17 cellular contexts compared by ENCODE assay signal in genomic region chr5:66637994-66638393, GRCh38. TPM values are rescaled to one million over a fixed set of nuclear protein-coding genes. Genes with fewer than 3 reads are reported as not detected.
A peak's percentile ranks its signal among the peaks of the same experiment; 100 is the strongest.
DNase-seq lines count a peak whose midpoint lies in the region; ATAC-seq and TF ChIP-seq lines count a peak whose summit lies in the region.
"Had no signal": no experiment of that assay in that cellular context is flagged by ENCODE, and none has a peak within 500 bp of the region (broad histone marks: within the 10 kb centered on the region; RNA-seq: fewer than 3 reads in every experiment).

No MANE protein-coding gene starts in this region.

- no peak overlapping the region for H3K23ac ChIP-seq in mesendoderm (ENCODE audit: low read length)

- H3K27ac Mint-ChIP-seq in WTC11, result no peak overlapping the region
- H3K27ac Mint-ChIP-seq: B cell; CD8-positive, alpha-beta T cell had no signal

- no peak overlapping the region for H3K9ac ChIP-seq in mesendoderm (ENCODE audit: low read length)
- H3K9ac ChIP-seq: BLaER1 treated with 17β-estradiol and CSF1 and Interleukin-3, amounts not matched to agents 10 nM and 100 nM had no signal

- H4K8ac ChIP-seq in mesendoderm (ENCODE audit: low read depth, low read length), result peak overlapping the region; percentile 28

- peak overlapping the region in 7 of 10 donors; percentile 19 to 67 (median 46) for H3K27ac ChIP-seq in heart right ventricle
- peak overlapping the region in 1 of 2 donors; percentile 45 for H3K27ac ChIP-seq in right atrium auricular region
- no peak overlapping the region for H3K27ac ChIP-seq in mesendoderm (ENCODE audit: low read depth, low read length)
- H3K27ac ChIP-seq: BLaER1 treated with 17β-estradiol and CSF1 and Interleukin-3, amounts not matched to agents 10 nM and 100 nM had no signal

- H3K27me3 ChIP-seq in heart right ventricle (no peaks in the 10 kb centered on the region), right atrium auricular region (no peaks in the 10 kb centered on the region), mesendoderm (ENCODE audit: insufficient read depth, low read length, poor library complexity) (no peaks in the 10 kb centered on the region)
- H3K27me3 ChIP-seq: BLaER1 treated with 17β-estradiol and CSF1 and Interleukin-3, amounts not matched to agents 10 nM and 100 nM had no signal

- POLR2A ChIA-PET in WTC11 (lab: Charles Lee), result no interaction called here

- H2BK5ac ChIP-seq in mesendoderm (ENCODE audit: low read length), result no peak overlapping the region

- no peak overlapping the region for H4K5ac ChIP-seq in mesendoderm (ENCODE audit: low read length)

- ATAC-seq in heart right ventricle, result peak in 1 of 8 donors; percentile 12
- ATAC-seq in WTC11, result peak; percentile 52; the same call in 1 of the 2 replicates
- no peak for ATAC-seq in HG02610 (IDR thresholded peaks at IDR 0.05; ENCODE audit: unreplicated experiment)
- ATAC-seq: CD8-positive, alpha-beta T cell; GM12878 had no signal

- no peaks in the 10 kb centered on the region for H3K36me3 ChIP-seq in heart right ventricle
- H3K36me3 ChIP-seq in right atrium auricular region, result no peaks in the 10 kb centered on the region
- H3K36me3 ChIP-seq in mesendoderm (ENCODE audit: control insufficient read depth, insufficient read depth, low read length), result no peaks in the 10 kb centered on the region
- H3K36me3 ChIP-seq: BLaER1 treated with 17β-estradiol and CSF1 and Interleukin-3, amounts not matched to agents 10 nM and 100 nM; HAP-1 had no signal

- H3K4me3 Mint-ChIP-seq in WTC11, result no peak overlapping the region
- H3K4me3 Mint-ChIP-seq: B cell; CD8-positive, alpha-beta T cell had no signal

- no peaks in the 10 kb centered on the region for H3K36me3 Mint-ChIP-seq in WTC11
- H3K36me3 Mint-ChIP-seq: CD8-positive, alpha-beta T cell had no signal

- H2AK5ac ChIP-seq in mesendoderm (ENCODE audit: low read length), result no peak overlapping the region

- H2BK120ac ChIP-seq in mesendoderm (ENCODE audit: low read depth, low read length), result no peak overlapping the region

- H3K4me3 ChIP-seq in heart right ventricle, result no peak overlapping the region
- no peak overlapping the region for H3K4me3 ChIP-seq in right atrium auricular region
- H3K4me3 ChIP-seq in mesendoderm (ENCODE audit: low read length), result no peak overlapping the region
- H3K4me3 ChIP-seq: BLaER1 treated with 17β-estradiol and CSF1 and Interleukin-3, amounts not matched to agents 10 nM and 100 nM; GM12878; HAP-1 had no signal

- H3K9me3 Mint-ChIP-seq in WTC11, result no peaks in the 10 kb centered on the region
- H3K9me3 Mint-ChIP-seq: CD8-positive, alpha-beta T cell had no signal

- WGBS in heart right ventricle, 2 donors, result 31 to 42% methylated on average over 4 of the region's 4 CpGs
- WGBS in mesendoderm (ENCODE audit: extremely low coverage, insufficient coverage, low lambda C conversion rate), result no CpG with 5 or more reads among the region's 4 CpGs

- no peak for DNase-seq in heart right ventricle
- no peak for DNase-seq in right atrium auricular region (ENCODE audit: low spot score)
- no peak for DNase-seq in WTC11 (ENCODE audit: low spot score)
- no peak for DNase-seq in mesendoderm
- DNase-seq in ecto neural progenitor cell (ENCODE audit: low spot score), result no peak
- DNase-seq: Calu3; CD8-positive, alpha-beta T cell; DMS 273 treated with DMSO at 0.1 percent for 48 hours; DMS53; DND-41; EL had no signal

- H3K9me3 ChIP-seq in heart right ventricle (peaks cover 0 to 8% (median 0%) of the 10 kb centered on the region in 11 donors), right atrium auricular region (no peaks in the 10 kb centered on the region)
- H3K9me3 ChIP-seq: BLaER1 treated with 17β-estradiol and CSF1 and Interleukin-3, amounts not matched to agents 10 nM and 100 nM; HAP-1 had no signal

- no peak overlapping the region for H3K4me2 ChIP-seq in mesendoderm (ENCODE audit: low read length)
- H3K4me2 ChIP-seq: BLaER1 treated with 17β-estradiol and CSF1 and Interleukin-3, amounts not matched to agents 10 nM and 100 nM had no signal

- H3K4me1 ChIP-seq in heart right ventricle (peaks cover 5 to 47% (median 28%) of the 10 kb centered on the region in 9 donors), right atrium auricular region (peaks cover 0 to 18% of the 10 kb centered on the region in 2 donors), mesendoderm (ENCODE audit: control insufficient read depth, low read depth, low read length) (no peaks in the 10 kb centered on the region)
- H3K4me1 ChIP-seq: HAP-1 had no signal

- H3K4me1 Mint-ChIP-seq in WTC11, result peaks cover 13% of the 10 kb centered on the region

- H3K4ac ChIP-seq in mesendoderm (ENCODE audit: low read depth, low read length), result no peak overlapping the region

- no peak overlapping the region for H3K56ac ChIP-seq in mesendoderm (ENCODE audit: low read length)

- intact Hi-C loops in heart right ventricle (cut with DNase I), result loop anchor here in 1 of 10 donors (5.0 kb wide), 1 partner anchor 41 kb away; the partner anchor contains the start of gene MAST4

- no peak overlapping the region for H3K18ac ChIP-seq in mesendoderm (ENCODE audit: low read length)

- CTCF ChIA-PET in WTC11 (lab: Charles Lee), result no interaction called here

- no peaks in the 10 kb centered on the region for H3K27me3 Mint-ChIP-seq in WTC11 (ENCODE audit: low read depth)
- H3K27me3 Mint-ChIP-seq: B cell had no signal

- no peaks in the 10 kb centered on the region for H3K79me1 ChIP-seq in mesendoderm (ENCODE audit: low read length)

- no peaks in the 10 kb centered on the region for H3K79me2 ChIP-seq in mesendoderm (ENCODE audit: control insufficient read depth, insufficient read depth, low read length)

- TF ChIP-seq CTCF in heart right ventricle (IDR thresholded peaks at IDR 0.05) (no peak), right atrium auricular region (IDR thresholded peaks at IDR 0.05) (no peak), WTC11 (IDR thresholded peaks at IDR 0.05) (no peak)

- H2BK15ac ChIP-seq in mesendoderm (replicated peaks; ENCODE audit: low read depth), result no peak overlapping the region

TF ChIP-seq in WTC11, 78 proteins besides CTCF, POLR2A, EP300 and RAD21 (continues in another document):
- TF ChIP-seq GTF2I (CRISPR knock-in tag; conservative IDR thresholded peaks at IDR 0.05) (no peak), AFF4 (CRISPR knock-in tag; IDR thresholded peaks at IDR 0.05; ENCODE audit: borderline replicate concordance) (no peak), ZNF532 (CRISPR knock-in tag; IDR thresholded peaks at IDR 0.05; ENCODE audit: borderline replicate concordance) (no peak)

RNA-seq across cellular contexts. Expression of gene MAST4, which starts 41.8 kb away (rescaled TPM):
- 10 to 100 TPM; 58.7 to 93.3 (median 78.4) TPM for total RNA-seq in heart right ventricle
- 10 to 100 TPM; 29.6 to 47.9 TPM for polyA plus RNA-seq in heart right ventricle
- 10 to 100 TPM; 50.4 to 60.6 TPM for total RNA-seq in right atrium auricular region
- 7.3 to 10.0 TPM (median 8.0 TPM) in 3 replicates for total RNA-seq in WTC11 (2021)
- polyA plus RNA-seq in mesendoderm (2013, experiment 1 of 2), result 4.1 TPM
- 3.7 TPM for polyA plus RNA-seq in mesendoderm (2013, experiment 2 of 2)
- total RNA-seq: G401 had no signal
